ENCODE assay signal across 1 cellular context in genomic region chr1:149636286-149637122, GRCh38.
A peak's percentile ranks its signal among the peaks of the same experiment; 100 is the strongest.
TF ChIP-seq lines count a peak whose summit lies in the region.

No MANE protein-coding gene starts in this region.

TF ChIP-seq in GM12878, 131 proteins besides CTCF, POLR2A, EP300 and RAD21 (continued from another document and continues in another):
- TF ChIP-seq, protein P1, sequence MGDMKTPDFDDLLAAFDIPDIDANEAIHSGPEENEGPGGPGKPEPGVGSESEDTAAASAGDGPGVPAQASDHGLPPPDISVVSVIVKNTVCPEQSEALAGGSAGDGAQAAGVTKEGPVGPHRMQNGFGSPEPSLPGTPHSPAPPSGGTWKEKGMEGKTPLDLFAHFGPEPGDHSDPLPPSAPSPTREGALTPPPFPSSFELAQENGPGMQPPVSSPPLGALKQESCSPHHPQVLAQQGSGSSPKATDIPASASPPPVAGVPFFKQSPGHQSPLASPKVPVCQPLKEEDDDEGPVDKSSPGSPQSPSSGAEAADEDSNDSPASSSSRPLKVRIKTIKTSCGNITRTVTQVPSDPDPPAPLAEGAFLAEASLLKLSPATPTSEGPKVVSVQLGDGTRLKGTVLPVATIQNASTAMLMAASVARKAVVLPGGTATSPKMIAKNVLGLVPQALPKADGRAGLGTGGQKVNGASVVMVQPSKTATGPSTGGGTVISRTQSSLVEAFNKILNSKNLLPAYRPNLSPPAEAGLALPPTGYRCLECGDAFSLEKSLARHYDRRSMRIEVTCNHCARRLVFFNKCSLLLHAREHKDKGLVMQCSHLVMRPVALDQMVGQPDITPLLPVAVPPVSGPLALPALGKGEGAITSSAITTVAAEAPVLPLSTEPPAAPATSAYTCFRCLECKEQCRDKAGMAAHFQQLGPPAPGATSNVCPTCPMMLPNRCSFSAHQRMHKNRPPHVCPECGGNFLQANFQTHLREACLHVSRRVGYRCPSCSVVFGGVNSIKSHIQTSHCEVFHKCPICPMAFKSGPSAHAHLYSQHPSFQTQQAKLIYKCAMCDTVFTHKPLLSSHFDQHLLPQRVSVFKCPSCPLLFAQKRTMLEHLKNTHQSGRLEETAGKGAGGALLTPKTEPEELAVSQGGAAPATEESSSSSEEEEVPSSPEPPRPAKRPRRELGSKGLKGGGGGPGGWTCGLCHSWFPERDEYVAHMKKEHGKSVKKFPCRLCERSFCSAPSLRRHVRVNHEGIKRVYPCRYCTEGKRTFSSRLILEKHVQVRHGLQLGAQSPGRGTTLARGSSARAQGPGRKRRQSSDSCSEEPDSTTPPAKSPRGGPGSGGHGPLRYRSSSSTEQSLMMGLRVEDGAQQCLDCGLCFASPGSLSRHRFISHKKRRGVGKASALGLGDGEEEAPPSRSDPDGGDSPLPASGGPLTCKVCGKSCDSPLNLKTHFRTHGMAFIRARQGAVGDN (IDR thresholded peaks at IDR 0.05) = peak; percentile 99
- TF ChIP-seq, protein P2, sequence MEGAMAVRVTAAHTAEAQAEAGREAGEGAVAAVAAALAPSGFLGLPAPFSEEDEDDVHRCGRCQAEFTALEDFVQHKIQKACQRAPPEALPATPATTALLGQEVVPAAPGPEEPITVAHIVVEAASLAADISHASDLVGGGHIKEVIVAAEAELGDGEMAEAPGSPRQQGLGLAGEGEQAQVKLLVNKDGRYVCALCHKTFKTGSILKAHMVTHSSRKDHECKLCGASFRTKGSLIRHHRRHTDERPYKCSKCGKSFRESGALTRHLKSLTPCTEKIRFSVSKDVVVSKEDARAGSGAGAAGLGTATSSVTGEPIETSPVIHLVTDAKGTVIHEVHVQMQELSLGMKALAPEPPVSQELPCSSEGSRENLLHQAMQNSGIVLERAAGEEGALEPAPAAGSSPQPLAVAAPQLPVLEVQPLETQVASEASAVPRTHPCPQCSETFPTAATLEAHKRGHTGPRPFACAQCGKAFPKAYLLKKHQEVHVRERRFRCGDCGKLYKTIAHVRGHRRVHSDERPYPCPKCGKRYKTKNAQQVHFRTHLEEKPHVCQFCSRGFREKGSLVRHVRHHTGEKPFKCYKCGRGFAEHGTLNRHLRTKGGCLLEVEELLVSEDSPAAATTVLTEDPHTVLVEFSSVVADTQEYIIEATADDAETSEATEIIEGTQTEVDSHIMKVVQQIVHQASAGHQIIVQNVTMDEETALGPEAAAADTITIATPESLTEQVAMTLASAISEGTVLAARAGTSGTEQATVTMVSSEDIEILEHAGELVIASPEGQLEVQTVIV (IDR thresholded peaks at IDR 0.05; ENCODE audit: borderline replicate concordance, partially characterized antibody) = peak; percentile 60
- TF ChIP-seq, protein P3, sequence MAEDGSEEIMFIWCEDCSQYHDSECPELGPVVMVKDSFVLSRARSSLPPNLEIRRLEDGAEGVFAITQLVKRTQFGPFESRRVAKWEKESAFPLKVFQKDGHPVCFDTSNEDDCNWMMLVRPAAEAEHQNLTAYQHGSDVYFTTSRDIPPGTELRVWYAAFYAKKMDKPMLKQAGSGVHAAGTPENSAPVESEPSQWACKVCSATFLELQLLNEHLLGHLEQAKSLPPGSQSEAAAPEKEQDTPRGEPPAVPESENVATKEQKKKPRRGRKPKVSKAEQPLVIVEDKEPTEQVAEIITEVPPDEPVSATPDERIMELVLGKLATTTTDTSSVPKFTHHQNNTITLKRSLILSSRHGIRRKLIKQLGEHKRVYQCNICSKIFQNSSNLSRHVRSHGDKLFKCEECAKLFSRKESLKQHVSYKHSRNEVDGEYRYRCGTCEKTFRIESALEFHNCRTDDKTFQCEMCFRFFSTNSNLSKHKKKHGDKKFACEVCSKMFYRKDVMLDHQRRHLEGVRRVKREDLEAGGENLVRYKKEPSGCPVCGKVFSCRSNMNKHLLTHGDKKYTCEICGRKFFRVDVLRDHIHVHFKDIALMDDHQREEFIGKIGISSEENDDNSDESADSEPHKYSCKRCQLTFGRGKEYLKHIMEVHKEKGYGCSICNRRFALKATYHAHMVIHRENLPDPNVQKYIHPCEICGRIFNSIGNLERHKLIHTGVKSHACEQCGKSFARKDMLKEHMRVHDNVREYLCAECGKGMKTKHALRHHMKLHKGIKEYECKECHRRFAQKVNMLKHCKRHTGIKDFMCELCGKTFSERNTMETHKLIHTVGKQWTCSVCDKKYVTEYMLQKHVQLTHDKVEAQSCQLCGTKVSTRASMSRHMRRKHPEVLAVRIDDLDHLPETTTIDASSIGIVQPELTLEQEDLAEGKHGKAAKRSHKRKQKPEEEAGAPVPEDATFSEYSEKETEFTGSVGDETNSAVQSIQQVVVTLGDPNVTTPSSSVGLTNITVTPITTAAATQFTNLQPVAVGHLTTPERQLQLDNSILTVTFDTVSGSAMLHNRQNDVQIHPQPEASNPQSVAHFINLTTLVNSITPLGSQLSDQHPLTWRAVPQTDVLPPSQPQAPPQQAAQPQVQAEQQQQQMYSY (CRISPR knock-in tag; IDR thresholded peaks at IDR 0.05) = peak; percentile 98
- TF ChIP-seq ESRRA (IDR thresholded peaks at IDR 0.05; ENCODE audit: low read length) (peak; percentile 45; the same call in 1 of the 2 replicates), CBFB (IDR thresholded peaks at IDR 0.05; ENCODE audit: low read depth) (peak; percentile 100), EGR1 (IDR thresholded peaks at IDR 0.05; ENCODE audit: borderline replicate concordance in 1 of 2, low read depth in 2 of 2, low read length in 2 of 2) (peak in 1 of 2 experiments; percentile 89; a peak in 2 of 3 replicates), FOXK2 (IDR thresholded peaks at IDR 0.05) (peak; percentile 73; the same call in 1 of the 2 replicates), KLF5 (IDR thresholded peaks at IDR 0.05; ENCODE audit: partially characterized antibody) (peak; percentile 75), BHLHE40 (IDR thresholded peaks at IDR 0.05; ENCODE audit: borderline replicate concordance in 1 of 2, low read depth in 2 of 2, low read length in 1 of 2) (peak in 1 of 2 experiments; percentile 72; a peak in 2 of 4 replicates), POU2F2 (IDR thresholded peaks at IDR 0.05; ENCODE audit: borderline replicate concordance, low read depth, low read length) (peak; percentile 99), YY1 (IDR thresholded peaks at IDR 0.05; ENCODE audit: low read depth, low read length) (peak; percentile 88), ZNF24 (IDR thresholded peaks at IDR 0.05) (peak; percentile 61; the same call in 1 of the 2 replicates), ATF7 (IDR thresholded peaks at IDR 0.05; ENCODE audit: low read depth) (peak; percentile 93), RELA (IDR thresholded peaks at IDR 0.05; ENCODE audit: borderline replicate concordance, partially characterized antibody) (peak; percentile 91), HDGF (IDR thresholded peaks at IDR 0.05) (peak; percentile 97), ZBTB33 (IDR thresholded peaks at IDR 0.05) (0 out of 2 replicates have a peak, but pooled peaks have one; percentile 40), ZNF207 (IDR thresholded peaks at IDR 0.05; ENCODE audit: borderline replicate concordance) (peak; percentile 89), PML (IDR thresholded peaks at IDR 0.05; ENCODE audit: low read length) (peak; percentile 100), BACH1 (IDR thresholded peaks at IDR 0.05; ENCODE audit: borderline replicate concordance) (peak; percentile 99), POLR2AphosphoS2 (IDR thresholded peaks at IDR 0.05; ENCODE audit: low read depth, low read length) (peak; percentile 98), GABPA (IDR thresholded peaks at IDR 0.05; ENCODE audit: low read depth) (peak; percentile 47; the same call in 1 of the 2 replicates), FOXM1 (IDR thresholded peaks at IDR 0.05; ENCODE audit: low read depth, low read length) (peak; percentile 85), MYB (IDR thresholded peaks at IDR 0.05; ENCODE audit: borderline replicate concordance, low read depth, low read length) (peak; percentile 74; the same call in 1 of the 2 replicates), POLR2AphosphoS5 (IDR thresholded peaks at IDR 0.05; ENCODE audit: low read length) (peak; percentile 99), PAX5 (IDR thresholded peaks at IDR 0.05; ENCODE audit: borderline replicate concordance, low read depth, low read length) (peak; percentile 55; the same call in 1 of the 2 replicates), SMAD1 (IDR thresholded peaks at IDR 0.05; ENCODE audit: low read depth, partially characterized antibody) (peak; percentile 99), KAT2A (conservative IDR thresholded peaks at IDR 0.05; ENCODE audit: control insufficient read depth, low read depth, low read length) (peak; percentile 43; the same call in 1 of the 2 replicates), PKNOX1 (IDR thresholded peaks at IDR 0.05) (peak; percentile 74), SMAD5 (IDR thresholded peaks at IDR 0.05; ENCODE audit: low read depth) (peak; percentile 100), SRF (IDR thresholded peaks at IDR 0.05; ENCODE audit: low read depth in 2 of 2, low read length in 2 of 2) (peak in 1 of 2 experiments; percentile 57; a peak in 1 of 4 replicates), MEF2A (IDR thresholded peaks at IDR 0.05; ENCODE audit: insufficient read depth, low read depth, low read length) (peak; percentile 91), EED (IDR thresholded peaks at IDR 0.05; ENCODE audit: low read depth) (peak; percentile 96)
- TF ChIP-seq, protein P4, sequence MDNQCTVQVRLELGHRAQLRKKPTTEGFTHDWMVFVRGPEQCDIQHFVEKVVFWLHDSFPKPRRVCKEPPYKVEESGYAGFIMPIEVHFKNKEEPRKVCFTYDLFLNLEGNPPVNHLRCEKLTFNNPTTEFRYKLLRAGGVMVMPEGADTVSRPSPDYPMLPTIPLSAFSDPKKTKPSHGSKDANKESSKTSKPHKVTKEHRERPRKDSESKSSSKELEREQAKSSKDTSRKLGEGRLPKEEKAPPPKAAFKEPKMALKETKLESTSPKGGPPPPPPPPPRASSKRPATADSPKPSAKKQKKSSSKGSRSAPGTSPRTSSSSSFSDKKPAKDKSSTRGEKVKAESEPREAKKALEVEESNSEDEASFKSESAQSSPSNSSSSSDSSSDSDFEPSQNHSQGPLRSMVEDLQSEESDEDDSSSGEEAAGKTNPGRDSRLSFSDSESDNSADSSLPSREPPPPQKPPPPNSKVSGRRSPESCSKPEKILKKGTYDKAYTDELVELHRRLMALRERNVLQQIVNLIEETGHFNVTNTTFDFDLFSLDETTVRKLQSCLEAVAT (IDR thresholded peaks at IDR 0.05) = peak; percentile 88
- TF ChIP-seq, protein P5, sequence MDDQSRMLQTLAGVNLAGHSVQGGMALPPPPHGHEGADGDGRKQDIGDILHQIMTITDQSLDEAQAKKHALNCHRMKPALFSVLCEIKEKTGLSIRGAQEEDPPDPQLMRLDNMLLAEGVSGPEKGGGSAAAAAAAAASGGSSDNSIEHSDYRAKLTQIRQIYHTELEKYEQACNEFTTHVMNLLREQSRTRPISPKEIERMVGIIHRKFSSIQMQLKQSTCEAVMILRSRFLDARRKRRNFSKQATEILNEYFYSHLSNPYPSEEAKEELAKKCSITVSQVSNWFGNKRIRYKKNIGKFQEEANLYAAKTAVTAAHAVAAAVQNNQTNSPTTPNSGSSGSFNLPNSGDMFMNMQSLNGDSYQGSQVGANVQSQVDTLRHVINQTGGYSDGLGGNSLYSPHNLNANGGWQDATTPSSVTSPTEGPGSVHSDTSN (IDR thresholded peaks at IDR 0.05; ENCODE audit: insufficient replicate concordance, low read depth, low read length) = peak; percentile 75
- TF ChIP-seq, protein P6, sequence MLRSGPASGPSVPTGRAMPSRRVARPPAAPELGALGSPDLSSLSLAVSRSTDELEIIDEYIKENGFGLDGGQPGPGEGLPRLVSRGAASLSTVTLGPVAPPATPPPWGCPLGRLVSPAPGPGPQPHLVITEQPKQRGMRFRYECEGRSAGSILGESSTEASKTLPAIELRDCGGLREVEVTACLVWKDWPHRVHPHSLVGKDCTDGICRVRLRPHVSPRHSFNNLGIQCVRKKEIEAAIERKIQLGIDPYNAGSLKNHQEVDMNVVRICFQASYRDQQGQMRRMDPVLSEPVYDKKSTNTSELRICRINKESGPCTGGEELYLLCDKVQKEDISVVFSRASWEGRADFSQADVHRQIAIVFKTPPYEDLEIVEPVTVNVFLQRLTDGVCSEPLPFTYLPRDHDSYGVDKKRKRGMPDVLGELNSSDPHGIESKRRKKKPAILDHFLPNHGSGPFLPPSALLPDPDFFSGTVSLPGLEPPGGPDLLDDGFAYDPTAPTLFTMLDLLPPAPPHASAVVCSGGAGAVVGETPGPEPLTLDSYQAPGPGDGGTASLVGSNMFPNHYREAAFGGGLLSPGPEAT (IDR thresholded peaks at IDR 0.05; ENCODE audit: low read depth) = peak; percentile 80
